In the genomic region with DNA sequence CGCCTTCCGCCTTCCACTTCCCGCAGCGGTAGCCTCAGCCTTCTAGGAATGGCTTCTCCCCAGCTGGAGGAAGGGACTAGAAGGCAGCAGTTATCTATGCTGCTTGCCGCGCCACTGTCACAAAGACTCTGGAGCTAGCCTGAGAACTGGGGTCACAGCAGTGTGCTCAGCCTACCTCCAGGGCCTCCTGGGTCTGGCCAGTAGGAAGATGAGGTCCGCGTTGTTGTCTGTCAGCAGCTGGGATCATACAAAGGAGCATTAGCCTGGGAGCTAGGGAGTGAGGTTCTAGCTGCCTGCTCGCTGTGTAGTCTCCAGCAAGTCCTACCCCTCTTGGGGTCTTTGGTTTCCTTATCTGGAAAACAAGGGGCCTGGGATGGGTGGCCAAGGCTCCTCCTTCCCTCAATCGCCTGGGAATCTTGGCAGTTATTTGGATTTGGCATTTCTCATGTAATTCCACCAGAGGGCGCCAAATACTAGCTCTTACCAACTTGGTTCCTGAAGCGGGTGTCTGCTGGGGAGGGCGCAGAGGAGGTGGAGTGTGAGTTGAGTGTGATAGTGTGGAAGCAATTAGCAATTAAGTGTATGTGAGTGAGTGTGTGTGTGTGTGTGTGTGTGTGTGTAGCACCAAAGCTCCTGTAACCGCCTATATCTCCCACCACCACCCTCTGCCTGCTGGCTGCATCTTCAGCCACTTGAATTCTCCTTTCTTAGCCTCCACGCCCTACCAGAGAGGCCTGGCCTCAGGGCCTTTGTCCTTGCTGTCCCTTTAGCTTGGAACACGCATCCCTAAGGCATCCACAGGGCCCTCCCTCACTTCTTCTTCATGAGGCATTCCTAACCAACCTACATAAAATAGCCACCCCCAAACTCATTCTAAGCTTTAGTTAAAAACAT, we compare ENCODE assay signal across 9 cellular contexts.
DNase-seq lines count a peak whose midpoint lies in the region; ATAC-seq lines count a peak whose summit lies in the region.
"Had no signal": no experiment of that assay in that cellular context is flagged by ENCODE, and none has a peak within 500 bp of the region (broad histone marks: within the 10 kb centered on the region; RNA-seq: fewer than 3 reads in every experiment).

No MANE protein-coding gene starts in this region.

- CTCF ChIA-PET in activated CD4-positive, alpha-beta memory T cell treated with anti-CD3 and anti-CD28 coated beads for 36 hours (lab: Charles Lee) = interaction anchor here (0.6 to 3.2 kb wide), 46 partner anchors 8 to 1180 kb away, joined by 3 to 34 read pairs (median 4); partner anchors contain the start of gene APBA1

- H3K27me3 Mint-ChIP-seq in activated CD4-positive, alpha-beta memory T cell treated with anti-CD3 and anti-CD28 coated beads for 36 hours = peaks cover 18% of the 10 kb centered on the region
- peaks cover 11 to 30% of the 10 kb centered on the region in 2 donors for H3K27me3 Mint-ChIP-seq in effector memory CD8-positive, alpha-beta T cell

- DNase-seq in EH (ENCODE audit: low read depth) (peak; percentile 73), NCI-H2196 treated with DMSO at 0.1 percent for 48 hours (lab: John Stamatoyannopoulos, UW; ENCODE audit: unreplicated experiment) (peak; percentile 72), medulla oblongata (ENCODE audit: extremely low spot score) (peak; percentile 90)
- peak; percentile 46 for DNase-seq in activated CD4-positive, alpha-beta memory T cell treated with anti-CD3 and anti-CD28 coated beads for 36 hours
- peak; percentile 9 to 43 (median 42) for DNase-seq in effector memory CD8-positive, alpha-beta T cell
- peak in 5 of 6 experiments; percentile 9 to 63 (median 40) for DNase-seq in stimulated activated naive CD4-positive, alpha-beta T cell (lab: John Stamatoyannopoulos, UW)

- no peaks in the 10 kb centered on the region for H3K4me1 Mint-ChIP-seq in activated CD4-positive, alpha-beta memory T cell treated with anti-CD3 and anti-CD28 coated beads for 36 hours (ENCODE audit: low read depth)
- H3K4me1 Mint-ChIP-seq in effector memory CD8-positive, alpha-beta T cell (ENCODE audit: low read depth in 2 of 2) = no peaks in the 10 kb centered on the region
- H3K4me1 Mint-ChIP-seq: activated naive CD4-positive, alpha-beta T cell treated with anti-CD3 and anti-CD28 coated beads, Interleukin-2, amount 50 U/mL, for 24 hours had no signal

- H3K36me3 Mint-ChIP-seq in activated CD4-positive, alpha-beta memory T cell treated with anti-CD3 and anti-CD28 coated beads for 36 hours = no peaks in the 10 kb centered on the region
- H3K36me3 Mint-ChIP-seq in effector memory CD8-positive, alpha-beta T cell (ENCODE audit: insufficient read depth) = no peaks in the 10 kb centered on the region
- H3K36me3 Mint-ChIP-seq: activated naive CD4-positive, alpha-beta T cell treated with anti-CD3 and anti-CD28 coated beads, Interleukin-2, amount 50 U/mL, for 24 hours had no signal

- ATAC-seq in HG02798 (IDR thresholded peaks at IDR 0.05; ENCODE audit: poor library complexity, unreplicated experiment) (peak; percentile 66), GM21390 (IDR thresholded peaks at IDR 0.05; ENCODE audit: unreplicated experiment) (no peak)
- ATAC-seq in effector memory CD8-positive, alpha-beta T cell (replicated peaks) = peak; percentile 54

- intact Hi-C loops in activated CD4-positive, alpha-beta memory T cell treated with anti-CD3 and anti-CD28 coated beads for 36 hours (cut with micrococcal nuclease) = loop anchor here (2.0 to 5.0 kb wide), 3 partner anchors 127 to 510 kb away; no protein-coding TSS in a partner anchor

- no peaks in the 10 kb centered on the region for H3K9me3 Mint-ChIP-seq in activated CD4-positive, alpha-beta memory T cell treated with anti-CD3 and anti-CD28 coated beads for 36 hours
- H3K9me3 Mint-ChIP-seq in effector memory CD8-positive, alpha-beta T cell = no peaks in the 10 kb centered on the region
- H3K9me3 Mint-ChIP-seq: activated naive CD4-positive, alpha-beta T cell treated with anti-CD3 and anti-CD28 coated beads, Interleukin-2, amount 50 U/mL, for 24 hours had no signal

- POLR2A ChIA-PET in activated CD4-positive, alpha-beta memory T cell treated with anti-CD3 and anti-CD28 coated beads for 36 hours (lab: Charles Lee) = no interaction called here

- H3K4me3 Mint-ChIP-seq in activated CD4-positive, alpha-beta memory T cell treated with anti-CD3 and anti-CD28 coated beads for 36 hours = no peak overlapping the region
- no peak overlapping the region for H3K4me3 Mint-ChIP-seq in effector memory CD8-positive, alpha-beta T cell
- H3K4me3 Mint-ChIP-seq: activated naive CD4-positive, alpha-beta T cell treated with anti-CD3 and anti-CD28 coated beads, Interleukin-2, amount 50 U/mL, for 24 hours had no signal

- H3K27ac Mint-ChIP-seq in activated CD4-positive, alpha-beta memory T cell treated with anti-CD3 and anti-CD28 coated beads for 36 hours = no peak overlapping the region
- no peak overlapping the region for H3K27ac Mint-ChIP-seq in effector memory CD8-positive, alpha-beta T cell

Comparison
In these comparisons a context has a peak if more than half of its experiments do, and no peak if none do; other contexts are left out.
1. DNase-seq: peak in every context shown above with its lines; median percentile 90 in medulla oblongata; 73 in EH; 72 in NCI-H2196 treated with DMSO at 0.1 percent for 48 hours; 46 in activated CD4-positive, alpha-beta memory T cell treated with anti-CD3 and anti-CD28 coated beads for 36 hours; 42 in effector memory CD8-positive, alpha-beta T cell; 40 in stimulated activated naive CD4-positive, alpha-beta T cell.